ENCODE assay signal across 11 cellular contexts in the genomic region with DNA sequence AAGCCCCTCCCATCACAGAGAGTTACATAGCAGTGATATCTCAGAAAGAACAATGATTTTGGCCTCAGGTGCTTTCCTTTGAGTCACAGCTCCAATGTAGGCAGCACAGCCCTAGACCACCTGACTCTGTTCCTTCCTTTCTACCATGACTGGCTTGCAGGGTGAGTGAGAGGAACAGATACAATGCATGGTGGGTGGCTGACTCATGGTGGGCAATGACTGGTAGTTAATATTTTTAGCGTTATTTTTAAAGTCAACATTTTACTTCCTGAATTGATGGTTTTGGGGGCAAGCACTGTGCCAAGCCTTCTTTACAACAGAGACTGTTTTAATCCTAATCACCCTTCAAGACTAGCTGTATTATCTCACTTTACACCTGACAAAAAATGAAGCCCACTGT. TPM values are rescaled to one million over a fixed set of nuclear protein-coding genes. Genes with fewer than 3 reads are reported as not detected.
A peak's percentile ranks its signal among the peaks of the same experiment; 100 is the strongest.
DNase-seq lines count a peak whose midpoint lies in the region; ATAC-seq, FAIRE-seq and TF ChIP-seq lines count a peak whose summit lies in the region.
"Had no signal": no experiment of that assay in that cellular context is flagged by ENCODE, and none has a peak within 500 bp of the region (broad histone marks: within the 10 kb centered on the region; RNA-seq: fewer than 3 reads in every experiment).

No MANE protein-coding gene starts in this region.

- no peaks in the 10 kb centered on the region for H3K27me3 ChIP-seq in GM12878 (replicated peaks in 1 of 2; ENCODE audit: control insufficient read depth in 2 of 2, insufficient read depth in 2 of 2, low read length in 1 of 2)
- no peaks in the 10 kb centered on the region for H3K27me3 ChIP-seq in upper lobe of right lung
- H3K27me3 ChIP-seq in mesenchymal stem cell (ENCODE audit: control insufficient read depth in 1 of 2, insufficient read depth in 1 of 2, low read length in 2 of 2): no peaks in the 10 kb centered on the region

- RAD21 ChIA-PET in GM12878 (lab: Charles Lee; ENCODE audit: unreplicated experiment): interaction anchor here (0.8 to 7.4 kb wide), 16 partner anchors 10 to 889 kb away, joined by 3 to 48 read pairs (median 5); no protein-coding TSS in a partner anchor

- H3K4me2 ChIP-seq in GM12878 (ENCODE audit: control insufficient read depth, insufficient read depth) (0 out of 2 replicates have a peak overlapping the region, but pooled peaks have one; percentile 50), mesenchymal stem cell (ENCODE audit: low read length, poor library complexity, severe bottlenecking) (no peak overlapping the region)

- CTCF ChIA-PET in activated naive CD4-positive, alpha-beta T cell treated with anti-CD3 and anti-CD28 coated beads for 36 hours (lab: Charles Lee): no interaction called here
- CTCF ChIA-PET in GM12878 (lab: Yijun Ruan, JAX): interaction anchor here (0.6 to 4.5 kb wide), 8 partner anchors 9 to 138 kb away, joined by 3 to 42 read pairs (median 5); no protein-coding TSS in a partner anchor

- H3K4me1 Mint-ChIP-seq in activated naive CD4-positive, alpha-beta T cell treated with anti-CD3 and anti-CD28 coated beads for 36 hours (ENCODE audit: low read depth): peaks cover 12% of the 10 kb centered on the region

- peaks cover 50% of the 10 kb centered on the region for H3K27me3 Mint-ChIP-seq in activated naive CD4-positive, alpha-beta T cell treated with anti-CD3 and anti-CD28 coated beads for 36 hours (ENCODE audit: low read depth)

- H3K36me3 ChIP-seq in GM12878 (ENCODE audit: control insufficient read depth in 2 of 2, insufficient read depth in 2 of 2, low read length in 1 of 2) (no peaks in the 10 kb centered on the region), upper lobe of right lung (no peaks in the 10 kb centered on the region), mesenchymal stem cell (ENCODE audit: control insufficient read depth in 1 of 2, insufficient read depth in 2 of 2, low read depth in 1 of 2, low read length in 2 of 2) (no peaks in the 10 kb centered on the region)
- H3K36me3 ChIP-seq: HAP-1, SJSA1 had no signal

- DNase-seq in activated naive CD4-positive, alpha-beta T cell treated with anti-CD3 and anti-CD28 coated beads for 36 hours: peak; percentile 14
- no peak for DNase-seq in activated naive CD4-positive, alpha-beta T cell treated with anti-CD3 and anti-CD28 coated beads, Interleukin-2, amount 50 U/mL, for 16 hours
- peak; percentile 71 for DNase-seq in GM12878 (ENCODE audit: low read depth, low spot score)
- no peak for DNase-seq in upper lobe of right lung
- DNase-seq in mesenchymal stem cell: no peak
- no peak for DNase-seq in NCI-H128 (lab: John Stamatoyannopoulos, UW; ENCODE audit: unreplicated experiment)
- DNase-seq in NCI-H1417 (lab: John Stamatoyannopoulos, UW): no peak
- DNase-seq: stimulated activated naive CD4-positive, alpha-beta T cell treated with Interleukin-2 at 50 U/mL for 16 hours had no signal

- intact Hi-C loops in activated naive CD4-positive, alpha-beta T cell treated with anti-CD3 and anti-CD28 coated beads for 36 hours (cut with micrococcal nuclease): loop anchor here (10.0 kb wide), 1 partner anchor 696 kb away; a partner anchor contains a TSS
- intact Hi-C loops in GM12878 (cut with micrococcal nuclease; ENCODE audit: unreplicated experiment) (loop anchor here (1.0 to 5.0 kb wide), 3 partner anchors 42 to 198 kb away; a partner anchor contains a TSS), upper lobe of right lung (cut with DNase I) (no loop called here)

- H3K4me3 ChIP-seq in GM12878: 0 out of 2 replicates have a peak overlapping the region, but pooled peaks have one; percentile 6
- H3K4me3 ChIP-seq in upper lobe of right lung: no peak overlapping the region
- H3K4me3 ChIP-seq in mesenchymal stem cell (ENCODE audit: insufficient read depth in 1 of 2, low read depth in 1 of 2, low read length in 2 of 2): no peak overlapping the region
- H3K4me3 ChIP-seq: HAP-1, SJSA1 had no signal

- in situ Hi-C loops in GM12878 (cut with MboI): no loop called here

- H4K20me1 ChIP-seq in GM12878 (ENCODE audit: control insufficient read depth, insufficient read depth): no peaks in the 10 kb centered on the region

- H3K9ac ChIP-seq in GM12878 (ENCODE audit: control insufficient read depth, insufficient read depth, low read length) (no peak overlapping the region), mesenchymal stem cell (ENCODE audit: low read length) (no peak overlapping the region)

- H3K9me3 Mint-ChIP-seq in activated naive CD4-positive, alpha-beta T cell treated with anti-CD3 and anti-CD28 coated beads for 36 hours: no peaks in the 10 kb centered on the region

- H3K79me2 ChIP-seq in GM12878 (ENCODE audit: control insufficient read depth, insufficient read depth, low read length): peaks cover 29% of the 10 kb centered on the region

- no peak overlapping the region for H3K23ac ChIP-seq in mesenchymal stem cell (ENCODE audit: low read length in 2 of 2)

- H4K8ac ChIP-seq in mesenchymal stem cell (ENCODE audit: low read length): no peak overlapping the region

- H3K18ac ChIP-seq in mesenchymal stem cell (ENCODE audit: low read depth in 1 of 2, low read length in 2 of 2): no peak overlapping the region

- no peak overlapping the region for H4K91ac ChIP-seq in mesenchymal stem cell (ENCODE audit: low read length)

- no peak overlapping the region for H3K27ac Mint-ChIP-seq in activated naive CD4-positive, alpha-beta T cell treated with anti-CD3 and anti-CD28 coated beads for 36 hours

- peak; percentile 50 for ATAC-seq in HG03439 (IDR thresholded peaks at IDR 0.05; ENCODE audit: unreplicated experiment)
- peak; percentile 72 for ATAC-seq in GM12878
- peak; percentile 53 for ATAC-seq in upper lobe of right lung

- H3K27ac ChIP-seq in GM12878 (ENCODE audit: control insufficient read depth, insufficient read depth): peak overlapping the region; percentile 56
- no peak overlapping the region for H3K27ac ChIP-seq in upper lobe of right lung
- no peak overlapping the region for H3K27ac ChIP-seq in mesenchymal stem cell (ENCODE audit: low read length, poor library complexity, severe bottlenecking)
- H3K27ac ChIP-seq: SJSA1 had no signal

- no peak overlapping the region for H3K4me3 Mint-ChIP-seq in activated naive CD4-positive, alpha-beta T cell treated with anti-CD3 and anti-CD28 coated beads for 36 hours

- no peak overlapping the region for H2AK5ac ChIP-seq in mesenchymal stem cell (ENCODE audit: low read length, severe bottlenecking)

- no peak for TF ChIP-seq CTCF in GM12878 (IDR thresholded peaks at IDR 0.05 in 2 of 3, conservative IDR thresholded peaks at IDR 0.05 in 1 of 3; ENCODE audit: control insufficient read depth in 2 of 3, extremely low read depth in 1 of 3, insufficient read depth in 1 of 3, low read depth in 3 of 3, low read length in 3 of 3)
- TF ChIP-seq CTCF in upper lobe of right lung (IDR thresholded peaks at IDR 0.05): no peak

- POLR2A ChIA-PET in GM12878 (lab: Charles Lee): interaction anchor here (0.8 to 3.8 kb wide), 6 partner anchors 10 to 172 kb away, joined by 3 to 37 read pairs (median 5); a partner anchor contains a TSS

- no peaks in the 10 kb centered on the region for H3K9me3 ChIP-seq in GM12878 (replicated peaks; ENCODE audit: control insufficient read depth, insufficient read depth, low read length)
- no peaks in the 10 kb centered on the region for H3K9me3 ChIP-seq in upper lobe of right lung
- H3K9me3 ChIP-seq in mesenchymal stem cell (ENCODE audit: control insufficient read depth, low read length): no peaks in the 10 kb centered on the region
- H3K9me3 ChIP-seq: HAP-1, SJSA1 had no signal

- SMC1A ChIA-PET in GM12878 (lab: Charles Lee; ENCODE audit: uncharacterized antibody, unreplicated experiment): interaction anchor here (0.5 to 6.2 kb wide), 23 partner anchors 8 to 175 kb away, joined by 3 to 44 read pairs (median 5); a partner anchor contains a TSS

- peak in 1 of 2 experiments; percentile 51; a peak in 1 of 4 replicates for TF ChIP-seq EP300 in GM12878 (IDR thresholded peaks at IDR 0.05; ENCODE audit: borderline replicate concordance in 1 of 2, control insufficient read depth in 1 of 2, low read depth in 2 of 2, low read length in 2 of 2)

- peak overlapping the region; percentile 50 for H2AFZ ChIP-seq in GM12878 (ENCODE audit: control insufficient read depth, low read depth, low read length)
- H2AFZ ChIP-seq in mesenchymal stem cell (ENCODE audit: low read depth, low read length): no peak overlapping the region

- peaks cover 2% of the 10 kb centered on the region for H3K79me1 ChIP-seq in mesenchymal stem cell (replicated peaks; ENCODE audit: low read length, poor library complexity, severe bottlenecking)

- no peak overlapping the region for H3K14ac ChIP-seq in mesenchymal stem cell (ENCODE audit: low read length in 2 of 2)

- TF ChIP-seq POLR2A in GM12878 (IDR thresholded peaks at IDR 0.05; ENCODE audit: low read depth, low read length): no peak

- peak; percentile 23; the same call in 1 of the 2 replicates for TF ChIP-seq RAD21 in GM12878 (IDR thresholded peaks at IDR 0.05; ENCODE audit: insufficient read depth, low read depth, low read length)

- no peak overlapping the region for H2BK5ac ChIP-seq in mesenchymal stem cell (ENCODE audit: low read depth, low read length, poor library complexity, severe bottlenecking)

- H2BK15ac ChIP-seq in mesenchymal stem cell (ENCODE audit: low read depth, poor library complexity, severe bottlenecking): no peak overlapping the region

- no peaks in the 10 kb centered on the region for H3K4me1 ChIP-seq in GM12878 (ENCODE audit: control insufficient read depth, insufficient read depth, low read length)
- peaks cover 9% of the 10 kb centered on the region for H3K4me1 ChIP-seq in upper lobe of right lung
- peaks cover 5% of the 10 kb centered on the region for H3K4me1 ChIP-seq in mesenchymal stem cell (ENCODE audit: control insufficient read depth, insufficient read depth, low read depth, low read length)

- no peak overlapping the region for H3K4ac ChIP-seq in mesenchymal stem cell (ENCODE audit: low read depth in 1 of 2, low read length in 2 of 2)

- no peak overlapping the region for H2BK120ac ChIP-seq in mesenchymal stem cell (ENCODE audit: low read depth, low read length)

- peak; percentile 27 for FAIRE-seq in GM12878 (lab: Jason Lieb, UNC)

- 0% methylated on average over 1 of the region's 1 CpG for WGBS in GM12878 (ENCODE audit: insufficient coverage, insufficient replicate concordance, low lambda C conversion rate, missing lambda C conversion rate)
- WGBS in mesenchymal stem cell: 60% methylated on average over 1 of the region's 1 CpG

- BruUV-seq in GM12878 (replicated peaks; lab: Mats Ljungman, UMichigan): no TSS peak

- H2BK12ac ChIP-seq in mesenchymal stem cell (ENCODE audit: low read length in 2 of 2): no peak overlapping the region

- no peaks in the 10 kb centered on the region for H3K36me3 Mint-ChIP-seq in activated naive CD4-positive, alpha-beta T cell treated with anti-CD3 and anti-CD28 coated beads for 36 hours (ENCODE audit: low read depth)

RNA-seq across cellular contexts. Expression of a gene that starts 32.8 kb away (rescaled TPM):
- not detected for total RNA-seq in activated naive CD4-positive, alpha-beta T cell treated with anti-CD3 and anti-CD28 coated beads for 36 hours
- 172 and 176 TPM in 2 replicates for total RNA-seq in GM12878 (2013; cell fraction: nucleolus; rRNA removed)
- total RNA-seq in GM12878 (2014; rRNA removed) (35.4 and 43.9 TPM in 2 replicates), GM12878 (2014; rRNA removed; fragmentation: Illumina TruSeq; extraction: Trizol) (38.6 and 39.2 TPM in 2 replicates), GM12878 (2021) (36.2 TPM in 2 replicates), upper lobe of right lung (29.4 TPM)
- polyA plus RNA-seq in GM12878 (2011; ENCODE audit: low read depth): 3.2 TPM
- polyA plus RNA-seq in GM12878 (2011; rRNA removed) (20.2 and 31.3 TPM in 2 replicates), GM12878 (2014; fragmentation: Illumina TruSeq; extraction: Trizol) (38.8 and 58.0 TPM in 2 replicates), GM12878 (2014; fragmentation: Nextera tagmentation; extraction: Ambion mirVana) (10 to 100 TPM; 19.5 to 31.4 TPM), GM12878 (2014; rRNA removed) (32.4 and 41.2 TPM in 2 replicates), GM12878 (2016; fragmentation: Nextera tagmentation; extraction: Ambion mirVana) (10 to 100 TPM; 38.8 to 40.4 TPM)
- polyA plus RNA-seq in GM12878 (2011; cell fraction: cytosol; rRNA removed): 6.9 and 9.8 TPM in 2 replicates
- polyA plus RNA-seq in GM12878 (2011; cell fraction: nucleus; rRNA removed): 21.4 and 27.9 TPM in 2 replicates
- 6.3 and 11.1 TPM in 2 replicates for polyA plus RNA-seq in GM12878 (2012)
- polyA minus RNA-seq in GM12878 (2011; rRNA and poly(A)+ RNA removed): 10.3 and 13.2 TPM in 2 replicates
- polyA minus RNA-seq in GM12878 (2011; cell fraction: cytosol; rRNA and poly(A)+ RNA removed): 7.8 and 8.3 TPM in 2 replicates
- 25.9 and 40.0 TPM in 2 replicates for polyA minus RNA-seq in GM12878 (2011; cell fraction: nucleus; rRNA and poly(A)+ RNA removed)
- 6.9 TPM for polyA plus RNA-seq in mesenchymal stem cell (2013, experiment 1 of 2)
- 6.5 TPM for polyA plus RNA-seq in mesenchymal stem cell (2013, experiment 2 of 2)
- total RNA-seq: SJSA1 had no signal

Comparison
In these comparisons a context has a peak if more than half of its experiments do, and no peak if none do; other contexts are left out.
1. DNase-seq: peak in activated naive CD4-positive, alpha-beta T cell treated with anti-CD3 and anti-CD28 coated beads for 36 hours (single experiment) and GM12878 (single experiment); none in activated naive CD4-positive, alpha-beta T cell treated with anti-CD3 and anti-CD28 coated beads, Interleukin-2, amount 50 U/mL, for 16 hours (single experiment), upper lobe of right lung (single experiment), mesenchymal stem cell (single experiment), NCI-H128 (single experiment) and NCI-H1417 (0 of 3).
2. RNA of a gene that starts 32.8 kb away (total RNA-seq): 35.4 to 176 TPM in GM12878 and 29.4 TPM in upper lobe of right lung (single experiment); not detected in activated naive CD4-positive, alpha-beta T cell treated with anti-CD3 and anti-CD28 coated beads for 36 hours; every median in the first group is over 10 times any median in the second.
3. Peak in every context shown above with its lines, with median percentiles within 50 percentile points of each other: ATAC-seq.